1 cellular context compared by ENCODE assay signal in the genomic region with DNA sequence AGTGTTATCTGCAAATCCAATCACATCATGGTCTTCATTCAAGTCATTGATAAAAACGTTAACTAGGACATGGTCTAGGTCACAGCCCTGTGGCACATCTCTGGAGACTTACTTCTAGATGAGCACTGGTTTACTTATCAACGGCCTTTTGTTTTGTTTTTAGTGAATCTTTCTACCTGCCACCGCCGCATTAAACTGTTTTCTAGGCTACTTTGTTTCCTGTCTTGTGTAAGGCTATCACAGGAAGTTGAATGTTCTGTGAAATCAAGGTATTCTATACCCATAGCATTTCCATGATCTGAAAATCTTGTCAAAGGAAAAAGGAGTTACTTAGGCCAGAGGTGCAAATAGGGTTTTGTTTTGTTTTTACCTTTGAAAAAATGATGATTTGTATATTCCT.
TF ChIP-seq lines count a peak whose summit lies in the region.

No MANE protein-coding gene starts in this region.

TF ChIP-seq in K562, 482 proteins besides CTCF, POLR2A, EP300 and RAD21:
- TF ChIP-seq NR1H2 (CRISPR knock-in tag; IDR thresholded peaks at IDR 0.05), result no peak
- no peak for TF ChIP-seq POLR2AphosphoS5 (IDR thresholded peaks at IDR 0.05; ENCODE audit: control insufficient read depth, insufficient read depth, low read depth, low read length)
- TF ChIP-seq CBFA2T3 (IDR thresholded peaks at IDR 0.05), result no peak
